ENCODE assay signal across 25 cellular contexts in the genomic region with DNA sequence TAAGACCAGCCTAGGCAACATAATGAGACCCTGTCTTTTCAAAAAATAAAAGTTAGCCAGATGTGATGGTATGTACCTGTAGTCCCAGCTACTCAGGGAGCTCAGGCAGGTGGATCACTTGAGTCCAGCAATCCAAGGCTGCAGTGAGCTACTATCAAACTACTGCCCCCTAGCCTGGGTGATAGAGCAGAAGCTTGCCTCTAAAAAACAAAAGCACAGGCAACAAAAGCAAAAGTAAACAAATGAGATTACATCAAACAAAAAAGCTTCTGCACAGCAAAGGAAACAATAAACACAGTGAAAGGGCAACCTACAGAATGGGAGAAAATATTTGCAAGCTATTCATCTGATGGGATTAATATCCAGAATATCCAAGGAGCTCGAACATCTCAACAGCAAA.
"Had no signal": no experiment of that assay in that cellular context is flagged by ENCODE, and none has a peak within 500 bp of the region (broad histone marks: within the 10 kb centered on the region; RNA-seq: fewer than 3 reads in every experiment).

No MANE protein-coding gene starts in this region.

- FAIRE-seq: TTC549 had no signal

- H3K9me3 Mint-ChIP-seq: activated CD4-positive, alpha-beta memory T cell treated with anti-CD3 and anti-CD28 coated beads, Interleukin-2, amount 10 ng/mL, durations not matched to agents 7 days and 5 days; activated naive CD8-positive, alpha-beta T cell treated with anti-CD3 and anti-CD28 coated beads for 36 hours; activated T-helper 17 cell treated with anti-CD3 and anti-CD28 coated beads, Interleukin-2, amount 50 U/mL, for 72 hours; immature natural killer cell had no signal

- H3K27me3 ChIP-seq: body of pancreas, gastrocnemius medialis, heart left ventricle, suprapubic skin, vagina had no signal

- H3K9me3 ChIP-seq: body of pancreas, gastrocnemius medialis, left ventricle myocardium inferior, suprapubic skin, vagina had no signal

- H3K36me3 Mint-ChIP-seq: activated CD8-positive, alpha-beta memory T cell treated with anti-CD3 and anti-CD28 coated beads, Interleukin-2, amount 10 ng/mL, durations not matched to agents 7 days and 5 days; activated naive CD8-positive, alpha-beta T cell treated with anti-CD3 and anti-CD28 coated beads for 36 hours; immature natural killer cell had no signal

- H3K4me3 ChIP-seq: body of pancreas, gastrocnemius medialis, heart left ventricle, left ventricle myocardium inferior, skin epidermis, suprapubic skin, vagina had no signal

- H3K4me3 Mint-ChIP-seq: activated CD4-positive, alpha-beta memory T cell treated with anti-CD3 and anti-CD28 coated beads, Interleukin-2, amount 10 ng/mL, durations not matched to agents 7 days and 5 days; activated CD8-positive, alpha-beta memory T cell treated with anti-CD3 and anti-CD28 coated beads, Interleukin-2, amount 10 ng/mL, durations not matched to agents 7 days and 5 days; activated naive CD8-positive, alpha-beta T cell treated with anti-CD3 and anti-CD28 coated beads for 36 hours; activated T-helper 17 cell treated with anti-CD3 and anti-CD28 coated beads, Interleukin-2, amount 50 U/mL, for 72 hours; effector memory CD8-positive, alpha-beta T cell; immature natural killer cell; stimulated activated naive CD8-positive, alpha-beta T cell treated with anti-CD3 and anti-CD28 coated beads, Interleukin-15, Interleukin-2, amounts not matched to agents 100 ng/mL and 50 ng/mL, for 24 hours had no signal

- DNase-seq: activated CD4-positive, alpha-beta memory T cell treated with anti-CD3 and anti-CD28 coated beads, Interleukin-2, amount 10 ng/mL, durations not matched to agents 7 days and 5 days; activated CD4-positive, alpha-beta T cell treated with anti-CD3 and anti-CD28 coated beads for 48 hours; activated CD4-positive, CD25-positive, alpha-beta regulatory T cell; activated CD8-positive, alpha-beta memory T cell treated with anti-CD3 and anti-CD28 coated beads, Interleukin-2, amount 10 ng/mL, durations not matched to agents 7 days and 5 days; activated naive CD4-positive, alpha-beta T cell; activated naive CD8-positive, alpha-beta T cell treated with anti-CD3 and anti-CD28 coated beads for 36 hours; amniotic stem cell; body of pancreas; effector memory CD8-positive, alpha-beta T cell; gastrocnemius medialis; heart left ventricle; immature natural killer cell; kidney glomerular epithelial cell; left ventricle myocardium inferior; mammary epithelial cell; right cardiac atrium; stimulated activated CD4-positive, alpha-beta T cell treated with anti-CD3 and anti-CD28 coated beads, Interleukin-2, amount 100 ng/mL, for 48 hours; trophoblast cell had no signal

- H3K4me1 Mint-ChIP-seq: activated CD4-positive, alpha-beta memory T cell treated with anti-CD3 and anti-CD28 coated beads, Interleukin-2, amount 10 ng/mL, durations not matched to agents 7 days and 5 days; activated CD8-positive, alpha-beta memory T cell treated with anti-CD3 and anti-CD28 coated beads, Interleukin-2, amount 10 ng/mL, durations not matched to agents 7 days and 5 days; activated naive CD8-positive, alpha-beta T cell treated with anti-CD3 and anti-CD28 coated beads for 36 hours; activated T-helper 17 cell treated with anti-CD3 and anti-CD28 coated beads, Interleukin-2, amount 50 U/mL, for 72 hours; immature natural killer cell had no signal

- H3K27me3 Mint-ChIP-seq: activated CD8-positive, alpha-beta memory T cell treated with anti-CD3 and anti-CD28 coated beads, Interleukin-2, amount 10 ng/mL, durations not matched to agents 7 days and 5 days; activated naive CD8-positive, alpha-beta T cell treated with anti-CD3 and anti-CD28 coated beads for 36 hours had no signal

- H3K4me1 ChIP-seq: body of pancreas, gastrocnemius medialis, heart left ventricle, left ventricle myocardium inferior, suprapubic skin, vagina had no signal

- H3K27ac Mint-ChIP-seq: activated CD4-positive, alpha-beta memory T cell treated with anti-CD3 and anti-CD28 coated beads, Interleukin-2, amount 10 ng/mL, durations not matched to agents 7 days and 5 days; activated CD8-positive, alpha-beta memory T cell treated with anti-CD3 and anti-CD28 coated beads, Interleukin-2, amount 10 ng/mL, durations not matched to agents 7 days and 5 days; activated naive CD8-positive, alpha-beta T cell treated with anti-CD3 and anti-CD28 coated beads for 36 hours; activated T-helper 17 cell treated with anti-CD3 and anti-CD28 coated beads, Interleukin-2, amount 50 U/mL, for 72 hours; effector memory CD8-positive, alpha-beta T cell; immature natural killer cell; progenitor cell of endocrine pancreas; stimulated activated naive CD8-positive, alpha-beta T cell treated with anti-CD3 and anti-CD28 coated beads, Interleukin-15, Interleukin-2, amounts not matched to agents 100 ng/mL and 50 ng/mL, for 24 hours had no signal

- ATAC-seq: activated CD8-positive, alpha-beta memory T cell treated with anti-CD3 and anti-CD28 coated beads, Interleukin-2, amount 10 ng/mL, durations not matched to agents 7 days and 5 days; activated T-helper 17 cell treated with anti-CD3 and anti-CD28 coated beads, Interleukin-2, amount 50 U/mL, for 72 hours; body of pancreas; effector memory CD8-positive, alpha-beta T cell; gastrocnemius medialis; heart left ventricle; right cardiac atrium had no signal

- H3K36me3 ChIP-seq: gastrocnemius medialis, heart left ventricle, left ventricle myocardium inferior, suprapubic skin, vagina had no signal

- H3K27ac ChIP-seq: body of pancreas, gastrocnemius medialis, heart left ventricle, left ventricle myocardium inferior, skin epidermis, suprapubic skin, vagina had no signal
